In the genomic region with DNA sequence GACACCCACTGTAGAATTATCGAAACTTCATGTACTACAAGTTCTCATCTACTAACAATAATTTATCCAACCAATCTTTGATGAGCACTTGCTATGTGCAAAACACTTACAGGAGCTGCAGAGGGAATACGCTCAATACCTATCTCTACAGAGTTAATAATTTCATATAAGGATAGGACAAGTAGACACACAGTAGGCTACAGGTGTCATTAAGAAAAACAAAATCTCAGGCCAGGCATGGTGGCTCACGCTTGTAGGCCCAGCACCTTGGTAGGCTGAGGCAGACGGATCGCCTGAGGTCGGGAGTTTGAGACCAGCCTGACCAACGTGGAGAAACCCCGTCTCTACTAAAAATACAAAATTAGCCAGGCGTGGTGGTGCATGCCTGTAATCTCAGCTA, we compare ENCODE assay signal across 25 cellular contexts.
DNase-seq lines count a peak whose midpoint lies in the region; ATAC-seq, FAIRE-seq and TF ChIP-seq lines count a peak whose summit lies in the region.
"Had no signal": no experiment of that assay in that cellular context is flagged by ENCODE, and none has a peak within 500 bp of the region (broad histone marks: within the 10 kb centered on the region; RNA-seq: fewer than 3 reads in every experiment).

No MANE protein-coding gene starts in this region.

- FAIRE-seq in small intestine (lab: Jason Lieb, UNC) = no peak
- FAIRE-seq: GM18507, H54 had no signal

- no peak for TF ChIP-seq CTCF in upper lobe of right lung (IDR thresholded peaks at IDR 0.05)

- peaks cover 20% of the 10 kb centered on the region for H3K36me3 Mint-ChIP-seq in activated CD4-positive, alpha-beta T cell treated with anti-CD3 and anti-CD28 coated beads, Interleukin-2, amount 10 ng/mL, durations not matched to agents 7 days and 5 days (ENCODE audit: low read depth)
- peaks cover 23% of the 10 kb centered on the region for H3K36me3 Mint-ChIP-seq in activated T-helper 1 cell treated with anti-CD3 and anti-CD28 coated beads, Interleukin-12 subunit alpha, Interleukin-12 subunit beta, Interleukin-2, Interleukin-4 antibody, amounts not matched to agents 30 ng/mL and 10 ng/mL and 1 ng/mL, durations not matched to agents 14 hours and 24 hours and 36 hours (ENCODE audit: low read depth)
- no peaks in the 10 kb centered on the region for H3K36me3 Mint-ChIP-seq in naive B cell
- H3K36me3 Mint-ChIP-seq in activated T-cell treated with anti-CD3 and anti-CD28 coated beads, Interleukin-2, amount 50 U/mL, for 4 hours (ENCODE audit: insufficient read depth) = peaks cover 7% of the 10 kb centered on the region
- no peaks in the 10 kb centered on the region for H3K36me3 Mint-ChIP-seq in natural killer cell treated with Interleukin-12 subunit alpha and Interleukin-12 subunit beta and Interleukin-15 and Interleukin-18, amount 100 ng/mL, for 72 hours

- no peaks in the 10 kb centered on the region for H3K27me3 ChIP-seq in small intestine (ENCODE audit: control insufficient read depth in 2 of 2, insufficient read depth in 2 of 2, low read length in 2 of 2)
- no peaks in the 10 kb centered on the region for H3K27me3 ChIP-seq in upper lobe of right lung
- H3K27me3 ChIP-seq: MG63 had no signal

- intact Hi-C loops in activated T-helper 1 cell treated with anti-CD3 and anti-CD28 coated beads, Interleukin-12 subunit alpha, Interleukin-12 subunit beta, Interleukin-2, Interleukin-4 antibody, amounts not matched to agents 30 ng/mL and 10 ng/mL and 1 ng/mL, durations not matched to agents 14 hours and 24 hours and 36 hours (cut with micrococcal nuclease) = loop anchor here (10.0 kb wide), 6 partner anchors 357 to 1343 kb away; partner anchors contain the start of genes FMNL1 and GOSR2
- intact Hi-C loops in upper lobe of right lung (cut with DNase I) = no loop called here

- H3K27me3 Mint-ChIP-seq in activated CD4-positive, alpha-beta T cell treated with anti-CD3 and anti-CD28 coated beads, Interleukin-2, amount 10 ng/mL, durations not matched to agents 7 days and 5 days = no peaks in the 10 kb centered on the region
- no peaks in the 10 kb centered on the region for H3K27me3 Mint-ChIP-seq in activated T-helper 1 cell treated with anti-CD3 and anti-CD28 coated beads, Interleukin-12 subunit alpha, Interleukin-12 subunit beta, Interleukin-2, Interleukin-4 antibody, amounts not matched to agents 30 ng/mL and 10 ng/mL and 1 ng/mL, durations not matched to agents 14 hours and 24 hours and 36 hours (ENCODE audit: insufficient read depth)
- no peaks in the 10 kb centered on the region for H3K27me3 Mint-ChIP-seq in naive B cell
- H3K27me3 Mint-ChIP-seq in activated T-cell treated with anti-CD3 and anti-CD28 coated beads, Interleukin-2, amount 50 U/mL, for 4 hours (ENCODE audit: low read depth) = no peaks in the 10 kb centered on the region
- H3K27me3 Mint-ChIP-seq in natural killer cell treated with Interleukin-12 subunit alpha and Interleukin-12 subunit beta and Interleukin-15 and Interleukin-18, amount 100 ng/mL, for 72 hours = no peaks in the 10 kb centered on the region

- H3K9me3 ChIP-seq in small intestine (ENCODE audit: control insufficient read depth, low read depth) (no peaks in the 10 kb centered on the region), upper lobe of right lung (no peaks in the 10 kb centered on the region)
- H3K9me3 ChIP-seq: MG63, psoas muscle, thoracic aorta had no signal

- peaks cover 0 to 3% of the 10 kb centered on the region in 2 donors for H3K36me3 ChIP-seq in small intestine (ENCODE audit: control insufficient read depth in 2 of 2, insufficient read depth in 2 of 2, low read length in 2 of 2)
- H3K36me3 ChIP-seq in upper lobe of right lung = no peaks in the 10 kb centered on the region
- H3K36me3 ChIP-seq: thoracic aorta had no signal

- no peak overlapping the region for H3K4me3 Mint-ChIP-seq in activated CD4-positive, alpha-beta T cell treated with anti-CD3 and anti-CD28 coated beads, Interleukin-2, amount 10 ng/mL, durations not matched to agents 7 days and 5 days
- H3K4me3 Mint-ChIP-seq in activated T-helper 1 cell treated with anti-CD3 and anti-CD28 coated beads, Interleukin-12 subunit alpha, Interleukin-12 subunit beta, Interleukin-2, Interleukin-4 antibody, amounts not matched to agents 30 ng/mL and 10 ng/mL and 1 ng/mL, durations not matched to agents 14 hours and 24 hours and 36 hours = no peak overlapping the region
- H3K4me3 Mint-ChIP-seq in naive B cell = peak overlapping the region in 6 of 8 donors; percentile 17 to 98 (median 56)
- H3K4me3 Mint-ChIP-seq in activated T-cell treated with anti-CD3 and anti-CD28 coated beads, Interleukin-2, amount 50 U/mL, for 4 hours = no peak overlapping the region
- H3K4me3 Mint-ChIP-seq in natural killer cell treated with Interleukin-12 subunit alpha and Interleukin-12 subunit beta and Interleukin-15 and Interleukin-18, amount 100 ng/mL, for 72 hours = no peak overlapping the region
- H3K4me3 Mint-ChIP-seq: activated CD4-positive, alpha-beta memory T cell treated with anti-CD3 and anti-CD28 coated beads for 36 hours had no signal

- H3K27ac ChIP-seq in small intestine (ENCODE audit: low read depth in 1 of 2, low read length in 1 of 2) = no peak overlapping the region
- H3K27ac ChIP-seq in upper lobe of right lung = no peak overlapping the region
- H3K27ac ChIP-seq: psoas muscle, SK-N-MC, thoracic aorta had no signal

- H3K9me3 Mint-ChIP-seq in activated CD4-positive, alpha-beta T cell treated with anti-CD3 and anti-CD28 coated beads, Interleukin-2, amount 10 ng/mL, durations not matched to agents 7 days and 5 days = no peaks in the 10 kb centered on the region
- H3K9me3 Mint-ChIP-seq in activated T-helper 1 cell treated with anti-CD3 and anti-CD28 coated beads, Interleukin-12 subunit alpha, Interleukin-12 subunit beta, Interleukin-2, Interleukin-4 antibody, amounts not matched to agents 30 ng/mL and 10 ng/mL and 1 ng/mL, durations not matched to agents 14 hours and 24 hours and 36 hours = no peaks in the 10 kb centered on the region
- no peaks in the 10 kb centered on the region for H3K9me3 Mint-ChIP-seq in naive B cell
- H3K9me3 Mint-ChIP-seq in activated T-cell treated with anti-CD3 and anti-CD28 coated beads, Interleukin-2, amount 50 U/mL, for 4 hours = no peaks in the 10 kb centered on the region
- no peaks in the 10 kb centered on the region for H3K9me3 Mint-ChIP-seq in natural killer cell treated with Interleukin-12 subunit alpha and Interleukin-12 subunit beta and Interleukin-15 and Interleukin-18, amount 100 ng/mL, for 72 hours
- H3K9me3 Mint-ChIP-seq: activated CD4-positive, alpha-beta memory T cell treated with anti-CD3 and anti-CD28 coated beads for 36 hours; WTC11 had no signal

- no peak for ATAC-seq in naive B cell (ENCODE audit: low read depth in 2 of 2)
- no peak for ATAC-seq in activated T-cell treated with anti-CD3 and anti-CD28 coated beads, Interleukin-2, amount 50 U/mL, for 4 hours
- ATAC-seq in upper lobe of right lung = no peak
- no peak for ATAC-seq in natural killer cell treated with Interleukin-12 subunit alpha and Interleukin-12 subunit beta and Interleukin-15 and Interleukin-18, amount 100 ng/mL, for 72 hours
- ATAC-seq: left cardiac atrium, psoas muscle, WTC11 had no signal

- CTCF ChIA-PET in activated CD4-positive, alpha-beta T cell treated with anti-CD3 and anti-CD28 coated beads, Interleukin-2, amount 10 ng/mL, durations not matched to agents 7 days and 5 days (lab: Charles Lee) = no interaction called here

- H3K27ac Mint-ChIP-seq in activated CD4-positive, alpha-beta T cell treated with anti-CD3 and anti-CD28 coated beads, Interleukin-2, amount 10 ng/mL, durations not matched to agents 7 days and 5 days = peak overlapping the region; percentile 54
- peak overlapping the region; percentile 6 for H3K27ac Mint-ChIP-seq in activated T-helper 1 cell treated with anti-CD3 and anti-CD28 coated beads, Interleukin-12 subunit alpha, Interleukin-12 subunit beta, Interleukin-2, Interleukin-4 antibody, amounts not matched to agents 30 ng/mL and 10 ng/mL and 1 ng/mL, durations not matched to agents 14 hours and 24 hours and 36 hours
- H3K27ac Mint-ChIP-seq in naive B cell = peak overlapping the region; percentile 73 to 99 (median 89)
- no peak overlapping the region for H3K27ac Mint-ChIP-seq in natural killer cell treated with Interleukin-12 subunit alpha and Interleukin-12 subunit beta and Interleukin-15 and Interleukin-18, amount 100 ng/mL, for 72 hours
- H3K27ac Mint-ChIP-seq: activated CD4-positive, alpha-beta memory T cell treated with anti-CD3 and anti-CD28 coated beads for 36 hours; WTC11 had no signal

- WGBS in small intestine, 3 donors = 90 to 95% (median 93%) methylated on average over 9 of the region's 9 CpGs

- POLR2A ChIA-PET in activated CD4-positive, alpha-beta T cell treated with anti-CD3 and anti-CD28 coated beads, Interleukin-2, amount 10 ng/mL, durations not matched to agents 7 days and 5 days (lab: Charles Lee) = no interaction called here

- H3K4me3 ChIP-seq in small intestine (ENCODE audit: low read depth in 1 of 2, low read length in 2 of 2) (no peak overlapping the region), upper lobe of right lung (no peak overlapping the region)
- H3K4me3 ChIP-seq: MG63, psoas muscle, SK-N-MC, thoracic aorta had no signal

- H3K4me1 ChIP-seq in small intestine (ENCODE audit: control insufficient read depth in 2 of 2, insufficient read depth in 1 of 2, low read depth in 1 of 2, low read length in 1 of 2) (no peaks in the 10 kb centered on the region), upper lobe of right lung (peaks cover 12% of the 10 kb centered on the region)

- DNase-seq in activated CD4-positive, alpha-beta T cell treated with anti-CD3 and anti-CD28 coated beads, Interleukin-2, amount 10 ng/mL, durations not matched to agents 7 days and 5 days = no peak
- no peak for DNase-seq in activated CD4-positive, alpha-beta T cell treated with anti-CD3 and anti-CD28 coated beads, Interleukin-2, amount 50 U/mL, for 1 hour
- DNase-seq in activated T-helper 1 cell treated with anti-CD3 and anti-CD28 coated beads, Interleukin-12 subunit alpha, Interleukin-12 subunit beta, Interleukin-2, Interleukin-4 antibody, amounts not matched to agents 30 ng/mL and 10 ng/mL and 1 ng/mL, durations not matched to agents 14 hours and 24 hours and 36 hours (ENCODE audit: low spot score) = no peak
- DNase-seq in naive B cell (no peak), small intestine (no peak), upper lobe of right lung (no peak)
- DNase-seq in activated T-cell treated with anti-CD3 and anti-CD28 coated beads, Interleukin-2, amount 50 U/mL, for 4 hours = no peak
- no peak for DNase-seq in natural killer cell treated with Interleukin-12 subunit alpha and Interleukin-12 subunit beta and Interleukin-15 and Interleukin-18, amount 100 ng/mL, for 72 hours (ENCODE audit: low spot score)
- DNase-seq: activated CD4-positive, alpha-beta memory T cell treated with anti-CD3 and anti-CD28 coated beads for 36 hours; activated naive CD4-positive, alpha-beta T cell; activated T-cell treated with anti-CD3 and anti-CD28 coated beads for 4 hours; dermis blood vessel endothelial cell; left cardiac atrium; MG63; NCI-H146; NCI-H526; psoas muscle; RPMI8226; stimulated activated naive CD4-positive, alpha-beta T cell; T-helper 9 cell had no signal

- peaks cover 38% of the 10 kb centered on the region for H3K4me1 Mint-ChIP-seq in activated CD4-positive, alpha-beta T cell treated with anti-CD3 and anti-CD28 coated beads, Interleukin-2, amount 10 ng/mL, durations not matched to agents 7 days and 5 days
- peaks cover 48% of the 10 kb centered on the region for H3K4me1 Mint-ChIP-seq in activated T-helper 1 cell treated with anti-CD3 and anti-CD28 coated beads, Interleukin-12 subunit alpha, Interleukin-12 subunit beta, Interleukin-2, Interleukin-4 antibody, amounts not matched to agents 30 ng/mL and 10 ng/mL and 1 ng/mL, durations not matched to agents 14 hours and 24 hours and 36 hours (ENCODE audit: low read depth)
- peaks cover 53 to 71% (median 71%) of the 10 kb centered on the region in 3 donors for H3K4me1 Mint-ChIP-seq in naive B cell
- peaks cover 63% of the 10 kb centered on the region for H3K4me1 Mint-ChIP-seq in activated T-cell treated with anti-CD3 and anti-CD28 coated beads, Interleukin-2, amount 50 U/mL, for 4 hours (ENCODE audit: low read depth)
- peaks cover 22 to 26% of the 10 kb centered on the region in 2 donors for H3K4me1 Mint-ChIP-seq in natural killer cell treated with Interleukin-12 subunit alpha and Interleukin-12 subunit beta and Interleukin-15 and Interleukin-18, amount 100 ng/mL, for 72 hours (ENCODE audit: low read depth in 2 of 2)

Comparison
In these comparisons a context has a peak if more than half of its experiments do, and no peak if none do; other contexts are left out.
1. H3K27ac Mint-ChIP-seq: peak in activated CD4-positive, alpha-beta T cell treated with anti-CD3 and anti-CD28 coated beads, Interleukin-2, amount 10 ng/mL, durations not matched to agents 7 days and 5 days (single experiment), activated T-helper 1 cell treated with anti-CD3 and anti-CD28 coated beads, Interleukin-12 subunit alpha, Interleukin-12 subunit beta, Interleukin-2, Interleukin-4 antibody, amounts not matched to agents 30 ng/mL and 10 ng/mL and 1 ng/mL, durations not matched to agents 14 hours and 24 hours and 36 hours (single experiment) and naive B cell (6 of 6); none in natural killer cell treated with Interleukin-12 subunit alpha and Interleukin-12 subunit beta and Interleukin-15 and Interleukin-18, amount 100 ng/mL, for 72 hours (0 of 2).
2. H3K4me3 Mint-ChIP-seq: peak in naive B cell (6 of 8); none in activated CD4-positive, alpha-beta T cell treated with anti-CD3 and anti-CD28 coated beads, Interleukin-2, amount 10 ng/mL, durations not matched to agents 7 days and 5 days (single experiment), activated T-helper 1 cell treated with anti-CD3 and anti-CD28 coated beads, Interleukin-12 subunit alpha, Interleukin-12 subunit beta, Interleukin-2, Interleukin-4 antibody, amounts not matched to agents 30 ng/mL and 10 ng/mL and 1 ng/mL, durations not matched to agents 14 hours and 24 hours and 36 hours (single experiment), activated T-cell treated with anti-CD3 and anti-CD28 coated beads, Interleukin-2, amount 50 U/mL, for 4 hours (single experiment) and natural killer cell treated with Interleukin-12 subunit alpha and Interleukin-12 subunit beta and Interleukin-15 and Interleukin-18, amount 100 ng/mL, for 72 hours (single experiment).